Comparison of ENCODE assay signal across 8 cellular contexts in the genomic region with DNA sequence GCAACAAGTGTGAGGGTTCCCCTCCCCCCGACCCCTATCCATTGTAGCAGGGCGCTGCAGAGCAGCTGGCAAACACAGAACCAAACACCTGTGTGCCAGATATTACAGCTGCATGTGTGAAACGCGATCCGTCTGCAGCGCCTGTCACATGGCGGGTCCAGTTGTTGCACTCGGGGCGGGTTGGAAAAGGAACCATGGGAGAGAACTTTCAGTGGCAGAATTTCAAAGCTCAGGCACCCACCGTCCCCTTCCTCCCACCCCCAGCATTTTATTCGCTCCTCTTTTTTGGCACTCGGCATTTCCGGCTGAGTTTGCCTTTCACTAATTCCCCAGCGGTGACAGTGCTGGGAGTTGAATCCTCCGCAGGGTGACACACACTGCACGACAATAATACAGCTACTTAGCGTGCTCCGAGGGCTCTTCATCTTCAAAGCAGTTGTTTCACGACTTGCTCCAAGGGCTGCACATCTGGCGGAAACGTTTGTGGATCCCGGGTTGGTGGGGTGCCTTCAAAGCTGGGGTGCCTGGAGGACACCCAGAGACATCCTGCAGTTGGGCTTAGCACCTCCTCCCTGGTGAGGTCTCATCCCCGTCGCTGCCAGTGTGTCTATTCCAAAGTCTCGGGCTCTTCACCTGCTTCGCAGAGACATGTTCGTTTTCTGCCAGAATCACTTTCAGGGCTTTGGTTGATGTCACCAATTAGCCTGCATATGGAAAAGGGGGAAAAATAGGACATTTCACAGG.
DNase-seq lines count a peak whose midpoint lies in the region; ATAC-seq and TF ChIP-seq lines count a peak whose summit lies in the region.

No MANE protein-coding gene starts in this region.

- CTCF ChIA-PET in activated CD8-positive, alpha-beta memory T cell treated with anti-CD3 and anti-CD28 coated beads, Interleukin-2, amount 10 ng/mL, durations not matched to agents 7 days and 5 days (lab: Charles Lee) = no interaction called here

- DNase-seq in DMS153 (lab: John Stamatoyannopoulos, UW) (peak; percentile 70), NCI-H2081 treated with DMSO at 0.1 percent for 48 hours (lab: John Stamatoyannopoulos, UW) (peak; percentile 12), breast epithelium (ENCODE audit: low spot score in 2 of 2) (peak in 1 of 2 donors; percentile 35), naive B cell (no peak), MM.1S (no peak)
- DNase-seq in activated CD8-positive, alpha-beta memory T cell treated with anti-CD3 and anti-CD28 coated beads, Interleukin-2, amount 10 ng/mL, durations not matched to agents 7 days and 5 days = no peak
- no peak for DNase-seq in NK-92 treated with Interleukin-12 subunit alpha and Interleukin-12 subunit beta, amount 100 ng/mL, for 24 hours (lab: John Stamatoyannopoulos, UW)

- no peak for ATAC-seq in naive B cell (ENCODE audit: low read depth in 2 of 2)
- ATAC-seq in GM18517 (IDR thresholded peaks at IDR 0.05; ENCODE audit: unreplicated experiment) = no peak
- no peak for ATAC-seq in activated CD8-positive, alpha-beta memory T cell treated with anti-CD3 and anti-CD28 coated beads, Interleukin-2, amount 10 ng/mL, durations not matched to agents 7 days and 5 days

- no peaks in the 10 kb centered on the region for H3K9me3 ChIP-seq in breast epithelium
- H3K9me3 ChIP-seq in MM.1S (replicated peaks; ENCODE audit: insufficient read depth, low read length) = no peaks in the 10 kb centered on the region

- TF ChIP-seq CTCF in breast epithelium (IDR thresholded peaks at IDR 0.05) = no peak
- no peak for TF ChIP-seq CTCF in MM.1S (IDR thresholded peaks at IDR 0.05; ENCODE audit: low read length)

- H3K4me3 Mint-ChIP-seq in naive B cell = peak overlapping the region in 5 of 8 donors; percentile 30 to 69 (median 63)
- H3K4me3 Mint-ChIP-seq in activated CD8-positive, alpha-beta memory T cell treated with anti-CD3 and anti-CD28 coated beads, Interleukin-2, amount 10 ng/mL, durations not matched to agents 7 days and 5 days = no peak overlapping the region

- H3K4me3 ChIP-seq in breast epithelium (peak overlapping the region in 2 of 3 donors; percentile 40 to 52), MM.1S (ENCODE audit: low read length) (no peak overlapping the region)

- peaks cover 5 to 33% (median 20%) of the 10 kb centered on the region in 3 donors for H3K27me3 Mint-ChIP-seq in naive B cell
- peaks cover 18% of the 10 kb centered on the region for H3K27me3 Mint-ChIP-seq in activated CD8-positive, alpha-beta memory T cell treated with anti-CD3 and anti-CD28 coated beads, Interleukin-2, amount 10 ng/mL, durations not matched to agents 7 days and 5 days

- peak overlapping the region in 1 of 2 donors; percentile 31 for H3K27ac ChIP-seq in breast epithelium
- H3K27ac ChIP-seq in MM.1S (ENCODE audit: low read length) = no peak overlapping the region

- H3K36me3 ChIP-seq in breast epithelium (no peaks in the 10 kb centered on the region), MM.1S (replicated peaks; ENCODE audit: insufficient read depth, low read length) (no peaks in the 10 kb centered on the region)

- H3K36me3 Mint-ChIP-seq in naive B cell = no peaks in the 10 kb centered on the region
- no peaks in the 10 kb centered on the region for H3K36me3 Mint-ChIP-seq in activated CD8-positive, alpha-beta memory T cell treated with anti-CD3 and anti-CD28 coated beads, Interleukin-2, amount 10 ng/mL, durations not matched to agents 7 days and 5 days

- H2AFZ ChIP-seq in MM.1S (ENCODE audit: low read length) = no peak overlapping the region

- TF ChIP-seq POLR2A in breast epithelium (IDR thresholded peaks at IDR 0.05) = no peak

- H3K4me2 ChIP-seq in MM.1S (ENCODE audit: low read depth, low read length) = no peak overlapping the region

- peaks cover 6 to 34% (median 19%) of the 10 kb centered on the region in 3 donors for H3K4me1 Mint-ChIP-seq in naive B cell
- H3K4me1 Mint-ChIP-seq in activated CD8-positive, alpha-beta memory T cell treated with anti-CD3 and anti-CD28 coated beads, Interleukin-2, amount 10 ng/mL, durations not matched to agents 7 days and 5 days = peaks cover 4% of the 10 kb centered on the region

- no peaks in the 10 kb centered on the region for H3K9me2 ChIP-seq in MM.1S (replicated peaks; ENCODE audit: insufficient read depth, low read length)

- H3K4me1 ChIP-seq in breast epithelium (no peaks in the 10 kb centered on the region), MM.1S (ENCODE audit: low read length) (no peaks in the 10 kb centered on the region)

- H4K20me1 ChIP-seq in MM.1S (ENCODE audit: insufficient read depth, low read length) = no peaks in the 10 kb centered on the region

- H3K9ac ChIP-seq in MM.1S (ENCODE audit: low read length) = no peak overlapping the region

- peak overlapping the region in 2 of 6 donors; percentile 49 to 76 for H3K27ac Mint-ChIP-seq in naive B cell
- no peak overlapping the region for H3K27ac Mint-ChIP-seq in activated CD8-positive, alpha-beta memory T cell treated with anti-CD3 and anti-CD28 coated beads, Interleukin-2, amount 10 ng/mL, durations not matched to agents 7 days and 5 days

- no peaks in the 10 kb centered on the region for H3K9me3 Mint-ChIP-seq in naive B cell
- H3K9me3 Mint-ChIP-seq in activated CD8-positive, alpha-beta memory T cell treated with anti-CD3 and anti-CD28 coated beads, Interleukin-2, amount 10 ng/mL, durations not matched to agents 7 days and 5 days (ENCODE audit: low read depth) = no peaks in the 10 kb centered on the region

- intact Hi-C loops in breast epithelium (cut with DNase I; ENCODE audit: low total_unique reads) = no loop called here

- no peaks in the 10 kb centered on the region for H3F3A ChIP-seq in MM.1S (ENCODE audit: insufficient read depth, low read length)

- H3K79me2 ChIP-seq in MM.1S (ENCODE audit: low read length) = no peaks in the 10 kb centered on the region

- H3K27me3 ChIP-seq in breast epithelium = no peaks in the 10 kb centered on the region
- no peaks in the 10 kb centered on the region for H3K27me3 ChIP-seq in MM.1S (replicated peaks; ENCODE audit: insufficient read depth, low read length)

Comparison
In these comparisons a context has a peak if more than half of its experiments do, and no peak if none do; other contexts are left out.
1. DNase-seq: peak in DMS153 (single experiment) and NCI-H2081 treated with DMSO at 0.1 percent for 48 hours (single experiment); none in naive B cell (single experiment), activated CD8-positive, alpha-beta memory T cell treated with anti-CD3 and anti-CD28 coated beads, Interleukin-2, amount 10 ng/mL, durations not matched to agents 7 days and 5 days (single experiment), NK-92 treated with Interleukin-12 subunit alpha and Interleukin-12 subunit beta, amount 100 ng/mL, for 24 hours (single experiment) and MM.1S (single experiment).